1 cellular context compared by ENCODE assay signal in genomic region chr16:84562174-84562815, GRCh38.
TF ChIP-seq lines count a peak whose summit lies in the region.

No MANE protein-coding gene starts in this region.

TF ChIP-seq in H1, 55 proteins besides CTCF, POLR2A, EP300 and RAD21:
- TF ChIP-seq RBBP5 (IDR thresholded peaks at IDR 0.05; ENCODE audit: borderline replicate concordance, low read depth, low read length), result no peak
- no peak for TF ChIP-seq SIX5 (IDR thresholded peaks at IDR 0.05; ENCODE audit: low read depth, low read length)
- no peak for TF ChIP-seq CHD2 (IDR thresholded peaks at IDR 0.05; ENCODE audit: low read length)
- TF ChIP-seq KDM5A (IDR thresholded peaks at IDR 0.05; ENCODE audit: low read length), result no peak
- no peak for TF ChIP-seq SP1 (IDR thresholded peaks at IDR 0.05; ENCODE audit: low read depth, low read length)
